ENCODE assay signal across 10 cellular contexts in the genomic region with DNA sequence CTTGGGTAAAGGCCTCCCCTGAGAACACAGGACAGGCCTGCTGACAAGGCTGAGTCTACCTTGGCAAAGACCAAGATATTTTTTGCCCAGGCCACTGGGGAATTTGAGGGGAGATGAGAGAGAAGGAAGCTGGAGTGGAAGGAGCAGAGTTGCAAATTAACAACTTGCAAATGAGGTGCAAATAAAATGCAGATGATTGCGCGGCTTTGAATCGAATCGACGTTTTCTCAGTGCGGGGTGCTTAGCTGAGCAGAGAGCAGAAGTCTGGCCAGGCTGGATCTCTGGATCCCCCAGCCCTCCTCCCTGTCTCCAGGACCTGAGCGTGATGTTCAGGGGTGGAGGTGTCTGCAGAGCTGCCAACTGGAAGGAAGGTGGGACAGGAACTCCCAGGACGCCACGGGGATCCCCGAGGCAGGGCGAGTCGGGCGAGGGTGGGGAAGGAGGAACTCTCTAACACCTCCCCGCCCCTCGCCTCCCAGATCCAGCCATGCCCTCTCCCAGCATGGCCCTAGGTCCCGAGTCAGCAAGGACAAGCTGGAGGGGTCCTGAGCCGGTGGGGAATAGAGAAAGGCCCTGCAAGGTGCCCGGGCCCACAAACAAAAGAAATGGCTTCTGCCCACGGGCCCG. TPM values are rescaled to one million over a fixed set of nuclear protein-coding genes. Genes with fewer than 3 reads are reported as not detected.
DNase-seq lines count a peak whose midpoint lies in the region; ATAC-seq and TF ChIP-seq lines count a peak whose summit lies in the region.
"Had no signal": no experiment of that assay in that cellular context is flagged by ENCODE, and none has a peak within 500 bp of the region (broad histone marks: within the 10 kb centered on the region; RNA-seq: fewer than 3 reads in every experiment).

No MANE protein-coding gene starts in this region.

- peaks cover 18% of the 10 kb centered on the region for H3K4me1 ChIP-seq in CD8-positive, alpha-beta T cell (ENCODE audit: insufficient read depth, low read length)
- H3K4me1 ChIP-seq in HAP-1: no peaks in the 10 kb centered on the region; the same call in 1 of the 2 replicates

- H3K4me1 Mint-ChIP-seq in CD8-positive, alpha-beta T cell (ENCODE audit: low read depth): peaks cover 14% of the 10 kb centered on the region
- H3K4me1 Mint-ChIP-seq in activated B cell treated with CpG ODN at 0.5 μM for 24 hours: peaks cover 34% of the 10 kb centered on the region

- H3K4me3 ChIP-seq in CD8-positive, alpha-beta T cell (ENCODE audit: low read depth, low read length): peak overlapping the region; percentile 76
- H3K4me3 ChIP-seq in HAP-1: peak overlapping the region; percentile 49

- DNase-seq in CD8-positive, alpha-beta T cell: no peak
- DNase-seq in HAP-1 (ENCODE audit: low spot score in 2 of 2) (no peak), activated B cell treated with CpG ODN at 0.5 μM for 24 hours (no peak), left ventricle myocardium superior (no peak), sciatic nerve (ENCODE audit: low spot score) (no peak), SW480 (ENCODE audit: low spot score) (no peak), Kasumi-1 (lab: John Stamatoyannopoulos, UW) (no peak), NCI-H82 (lab: John Stamatoyannopoulos, UW) (no peak)

- H3K36me3 ChIP-seq in CD8-positive, alpha-beta T cell (ENCODE audit: insufficient read depth, low read length): no peaks in the 10 kb centered on the region
- no peaks in the 10 kb centered on the region for H3K36me3 ChIP-seq in HAP-1 (replicated peaks)

- CTCF ChIA-PET in CD8-positive, alpha-beta T cell (lab: Charles Lee): interaction anchor here (1.0 to 24.8 kb wide), 5 partner anchors 10 to 120 kb away, joined by 3 to 873 read pairs (median 3); partner anchors contain the start of gene PCK2
- CTCF ChIA-PET in activated B cell treated with CpG ODN at 0.5 μM for 24 hours (lab: Charles Lee): interaction anchor here (0.7 to 1.5 kb wide), 6 partner anchors 30 to 421 kb away, joined by 3 to 8 read pairs (median 4); partner anchors contain the start of gene CIDEB

- H3K27me3 ChIP-seq in CD8-positive, alpha-beta T cell (ENCODE audit: insufficient read depth, low read length): no peaks in the 10 kb centered on the region
- H3K27me3 ChIP-seq in HAP-1 (ENCODE audit: low read depth): peaks cover 5% of the 10 kb centered on the region; the same call in 1 of the 2 replicates

- intact Hi-C loops in CD8-positive, alpha-beta T cell (cut with DNase I, micrococcal nuclease): no loop called here
- intact Hi-C loops in activated B cell treated with CpG ODN at 0.5 μM for 24 hours (cut with micrococcal nuclease) (loop anchor here (2.0 kb wide), 1 partner anchor 14 kb away; no protein-coding TSS in a partner anchor), left ventricle myocardium superior (cut with micrococcal nuclease) (no loop called here), sciatic nerve (cut with DNase I) (no loop called here)

- peak overlapping the region; percentile 88 for H3K4me3 Mint-ChIP-seq in CD8-positive, alpha-beta T cell
- H3K4me3 Mint-ChIP-seq in activated B cell treated with CpG ODN at 0.5 μM for 24 hours: peak overlapping the region; percentile 82

- no peak for TF ChIP-seq CTCF in CD8-positive, alpha-beta T cell (IDR thresholded peaks at IDR 0.05)
- TF ChIP-seq CTCF in activated B cell treated with CpG ODN at 0.5 μM for 24 hours (IDR thresholded peaks at IDR 0.05): no peak

- H3K36me3 Mint-ChIP-seq in CD8-positive, alpha-beta T cell: no peaks in the 10 kb centered on the region
- H3K36me3 Mint-ChIP-seq in activated B cell treated with CpG ODN at 0.5 μM for 24 hours (ENCODE audit: low read depth): no peaks in the 10 kb centered on the region

- no peaks in the 10 kb centered on the region for H3K9me3 Mint-ChIP-seq in CD8-positive, alpha-beta T cell
- H3K9me3 Mint-ChIP-seq in activated B cell treated with CpG ODN at 0.5 μM for 24 hours: no peaks in the 10 kb centered on the region

- H3K27ac Mint-ChIP-seq in CD8-positive, alpha-beta T cell: no peak overlapping the region
- H3K27ac Mint-ChIP-seq in activated B cell treated with CpG ODN at 0.5 μM for 24 hours: peak overlapping the region; percentile 71

- POLR2A ChIA-PET in CD8-positive, alpha-beta T cell (lab: Charles Lee): interaction anchor here (0.7 to 3.3 kb wide), 5 partner anchors 30 to 95 kb away, joined by 3 to 11 read pairs (median 6); partner anchors contain the start of gene PCK2
- POLR2A ChIA-PET in activated B cell treated with CpG ODN at 0.5 μM for 24 hours (lab: Charles Lee): interaction anchor here (0.8 to 1.8 kb wide), 7 partner anchors 24 to 164 kb away, joined by 3 to 14 read pairs (median 4); partner anchors contain the start of genes DCAF11, IRF9, MDP1 and NRL

- no peaks in the 10 kb centered on the region for H3K9me3 ChIP-seq in CD8-positive, alpha-beta T cell (ENCODE audit: low read length)
- no peaks in the 10 kb centered on the region for H3K9me3 ChIP-seq in HAP-1

- no peak overlapping the region for H3K27ac ChIP-seq in CD8-positive, alpha-beta T cell (ENCODE audit: low read depth, low read length)

- peaks cover 11% of the 10 kb centered on the region for H3K27me3 Mint-ChIP-seq in CD8-positive, alpha-beta T cell (ENCODE audit: low read depth)
- H3K27me3 Mint-ChIP-seq in activated B cell treated with CpG ODN at 0.5 μM for 24 hours: peaks cover 6% of the 10 kb centered on the region

- in situ Hi-C loops in HAP-1 (cut with MboI; ENCODE audit: low sequenced_read_pairs): no loop called here

- ATAC-seq in CD8-positive, alpha-beta T cell: no peak
- ATAC-seq in activated B cell treated with CpG ODN at 0.5 μM for 24 hours (ENCODE audit: low read depth) (peak; percentile 18), left ventricle myocardium superior (peak; percentile 26), sciatic nerve (peak; percentile 22)

RNA-seq across cellular contexts. Expression of gene CARMIL3, which starts 0.5 kb away (rescaled TPM):
- total RNA-seq in CD8-positive, alpha-beta T cell: under 1 TPM; 0.14 to 0.19 TPM
- total RNA-seq in activated B cell treated with CpG ODN at 0.5 μM for 24 hours (3.5 and 3.9 TPM in 2 replicates), left ventricle myocardium superior (0.12 TPM), sciatic nerve (0.58 TPM)

RNA-seq across cellular contexts. Expression of gene CPNE6, which starts 20.1 kb away (rescaled TPM):
- not detected for total RNA-seq in CD8-positive, alpha-beta T cell
- total RNA-seq in activated B cell treated with CpG ODN at 0.5 μM for 24 hours (0.09 TPM in 1 of 2 replicates, not detected in the other), left ventricle myocardium superior (not detected), sciatic nerve (not detected)
- total RNA-seq: HT1080, pulmonary artery endothelial cell had no signal

RNA-seq across cellular contexts. Expression of gene PCK2, which starts 42.8 kb away (rescaled TPM):
- total RNA-seq in CD8-positive, alpha-beta T cell: 1 to 10 TPM; 4.9 to 5.2 TPM
- total RNA-seq in activated B cell treated with CpG ODN at 0.5 μM for 24 hours: 82.1 and 102 TPM in 2 replicates
- 3.0 TPM for total RNA-seq in left ventricle myocardium superior
- 11.9 TPM for total RNA-seq in sciatic nerve
